ENCODE assay signal across 15 cellular contexts in the genomic region with DNA sequence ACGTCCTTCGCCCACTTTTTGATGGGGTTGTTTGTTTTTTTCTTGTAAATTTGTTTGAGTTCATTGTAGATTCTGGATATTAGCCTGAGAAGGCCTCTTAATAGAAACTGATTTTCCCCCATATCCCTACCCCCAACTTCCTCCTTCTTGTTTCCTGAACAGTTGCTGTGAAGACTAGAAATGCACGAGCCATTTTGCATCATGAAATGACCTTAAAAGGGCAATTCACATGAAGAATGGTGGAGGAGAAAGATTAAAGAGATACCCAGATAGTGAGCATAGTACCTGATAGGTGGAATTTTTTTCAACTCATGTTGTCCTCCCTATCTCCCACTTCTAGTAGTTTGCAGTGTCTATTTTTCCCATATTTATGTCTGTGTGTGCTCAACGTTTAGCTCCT.
"Had no signal": no experiment of that assay in that cellular context is flagged by ENCODE, and none has a peak within 500 bp of the region (broad histone marks: within the 10 kb centered on the region; RNA-seq: fewer than 3 reads in every experiment).

No MANE protein-coding gene starts in this region.

- DNase-seq: Karpas-422, KG1, MM.1S, NCI-H1092 treated with DMSO at 0.1 percent for 48 hours, NCI-H1436, NCI-H187, NCI-H2029 treated with DMSO at 0.1 percent for 48 hours, NCI-H2227 treated with DMSO at 0.1 percent for 48 hours, NCI-H524, NCI-H69, NCI-H774, Right ventricle myocardium superior, RPMI8226, SIG-M5, SK-N-SH had no signal
